10 cellular contexts compared by ENCODE assay signal in the genomic region with DNA sequence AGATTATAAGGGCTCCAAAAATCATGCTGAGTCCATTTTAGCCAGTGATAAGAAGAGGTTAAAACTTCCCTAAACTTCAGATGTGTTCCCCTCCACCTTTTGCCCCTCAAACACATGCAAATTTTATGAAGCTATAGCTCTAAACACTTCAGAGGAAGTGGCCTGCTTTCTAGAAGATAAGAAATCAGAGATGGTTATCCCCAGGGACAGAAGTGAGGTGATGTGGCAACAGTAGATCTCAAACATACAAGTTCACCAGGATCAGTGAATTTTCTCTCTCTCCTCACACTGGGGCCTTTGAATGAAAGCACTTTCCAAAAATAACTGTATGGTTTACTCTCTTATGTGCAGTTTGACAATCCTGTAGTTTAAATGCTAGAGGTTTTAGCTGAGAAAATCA.
DNase-seq lines count a peak whose midpoint lies in the region; ATAC-seq lines count a peak whose summit lies in the region.
"Had no signal": no experiment of that assay in that cellular context is flagged by ENCODE, and none has a peak within 500 bp of the region (broad histone marks: within the 10 kb centered on the region; RNA-seq: fewer than 3 reads in every experiment).

No MANE protein-coding gene starts in this region.

- no peak overlapping the region for H4K8ac ChIP-seq in mesenchymal stem cell (ENCODE audit: low read length)

- H3K9ac ChIP-seq in mesenchymal stem cell (ENCODE audit: low read length) = no peak overlapping the region

- no peaks in the 10 kb centered on the region for H3K36me3 ChIP-seq in mesenchymal stem cell (ENCODE audit: control insufficient read depth in 1 of 2, insufficient read depth in 2 of 2, low read depth in 1 of 2, low read length in 2 of 2)
- H3K36me3 ChIP-seq: sigmoid colon had no signal

- H4K91ac ChIP-seq in mesenchymal stem cell (ENCODE audit: low read length) = no peak overlapping the region

- H3K23ac ChIP-seq in mesenchymal stem cell (ENCODE audit: low read length in 2 of 2) = no peak overlapping the region

- no peak overlapping the region for H3K4me2 ChIP-seq in mesenchymal stem cell (ENCODE audit: low read length, poor library complexity, severe bottlenecking)

- H2BK12ac ChIP-seq in mesenchymal stem cell (ENCODE audit: low read length in 2 of 2) = no peak overlapping the region

- H3K4me1 ChIP-seq in mesenchymal stem cell (ENCODE audit: control insufficient read depth, insufficient read depth, low read depth, low read length) = no peaks in the 10 kb centered on the region
- H3K4me1 ChIP-seq: sigmoid colon had no signal

- H3K9me3 ChIP-seq in mesenchymal stem cell (ENCODE audit: control insufficient read depth, low read length) = no peaks in the 10 kb centered on the region
- H3K9me3 ChIP-seq: sigmoid colon had no signal

- H3K27me3 ChIP-seq in mesenchymal stem cell (ENCODE audit: control insufficient read depth in 1 of 2, insufficient read depth in 1 of 2, low read length in 2 of 2) = no peaks in the 10 kb centered on the region
- H3K27me3 ChIP-seq: sigmoid colon had no signal

- H2BK5ac ChIP-seq in mesenchymal stem cell (ENCODE audit: low read depth, low read length, poor library complexity, severe bottlenecking) = no peak overlapping the region

- no peak overlapping the region for H2AK5ac ChIP-seq in mesenchymal stem cell (ENCODE audit: low read length, severe bottlenecking)

- no peak overlapping the region for H3K14ac ChIP-seq in mesenchymal stem cell (ENCODE audit: low read length in 2 of 2)

- no peak overlapping the region for H3K27ac ChIP-seq in mesenchymal stem cell (ENCODE audit: low read length, poor library complexity, severe bottlenecking)
- H3K27ac ChIP-seq: sigmoid colon had no signal

- no peak overlapping the region for H2AFZ ChIP-seq in mesenchymal stem cell (ENCODE audit: low read depth, low read length)

- ATAC-seq in GM18868 (IDR thresholded peaks at IDR 0.05; ENCODE audit: unreplicated experiment) = peak; percentile 80
- ATAC-seq in HG02571 (IDR thresholded peaks at IDR 0.05; ENCODE audit: unreplicated experiment) = peak; percentile 66

- no peak overlapping the region for H2BK15ac ChIP-seq in mesenchymal stem cell (ENCODE audit: low read depth, poor library complexity, severe bottlenecking)

- no peak overlapping the region for H3K4me3 ChIP-seq in Jurkat, Clone E6-1 (ENCODE audit: low read length)
- H3K4me3 ChIP-seq in mesenchymal stem cell (ENCODE audit: insufficient read depth in 1 of 2, low read depth in 1 of 2, low read length in 2 of 2) = no peak overlapping the region
- H3K4me3 ChIP-seq: sigmoid colon had no signal

- H2BK120ac ChIP-seq in mesenchymal stem cell (ENCODE audit: low read depth, low read length) = no peak overlapping the region

- peak; percentile 75 for DNase-seq in Jurkat, Clone E6-1 (ENCODE audit: low read depth, low spot score)
- DNase-seq in mesenchymal stem cell = peak; percentile 52
- DNase-seq in superior temporal gyrus (ENCODE audit: extremely low spot score) = no peak
- no peak for DNase-seq in RPMI8226
- DNase-seq in SHP77 treated with DMSO at 0.1 percent for 48 hours (lab: John Stamatoyannopoulos, UW) = no peak
- DNase-seq in SW480 (ENCODE audit: low spot score) = no peak
- DNase-seq: activated effector memory CD4-positive, alpha-beta T cell treated with anti-CD3 and anti-CD28 coated beads, Interleukin-2, amount 50 U/mL, for 16 hours; sigmoid colon had no signal

- no peak overlapping the region for H3K4ac ChIP-seq in mesenchymal stem cell (ENCODE audit: low read depth in 1 of 2, low read length in 2 of 2)

- H3K18ac ChIP-seq in mesenchymal stem cell (ENCODE audit: low read depth in 1 of 2, low read length in 2 of 2) = no peak overlapping the region

- no peaks in the 10 kb centered on the region for H3K79me1 ChIP-seq in mesenchymal stem cell (replicated peaks; ENCODE audit: low read length, poor library complexity, severe bottlenecking)

Comparison
In these comparisons a context has a peak if more than half of its experiments do, and no peak if none do; other contexts are left out.
1. DNase-seq: peak in Jurkat, Clone E6-1 (single experiment) and mesenchymal stem cell (single experiment); none in superior temporal gyrus (single experiment), RPMI8226 (single experiment), SHP77 treated with DMSO at 0.1 percent for 48 hours (single experiment) and SW480 (single experiment).